ENCODE assay signal across 2 cellular contexts in the genomic region with DNA sequence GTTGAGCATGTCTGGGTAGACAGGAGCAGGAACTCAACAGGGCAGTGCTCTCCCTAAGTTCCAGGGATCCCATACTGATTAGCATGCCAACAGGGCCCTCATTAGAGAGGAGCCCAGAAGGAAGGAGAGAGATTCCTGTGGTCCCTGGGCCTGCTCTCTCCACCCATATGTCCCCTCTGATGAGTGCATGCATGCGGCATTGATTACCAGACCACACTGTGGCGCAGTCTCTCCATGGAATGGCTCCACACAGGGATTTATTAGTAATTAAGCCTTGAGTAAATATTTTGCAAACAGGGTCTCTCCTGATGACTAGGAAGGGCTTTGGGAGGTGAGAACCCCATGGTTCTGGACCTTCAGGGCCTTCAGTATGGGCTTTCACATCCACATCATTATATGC.
TF ChIP-seq lines count a peak whose summit lies in the region.

No MANE protein-coding gene starts in this region.

TF ChIP-seq in GM23338, 12 proteins besides CTCF, POLR2A, EP300 and RAD21 (continues in another document):
- TF ChIP-seq CREB1 (CRISPR knock-in tag; IDR thresholded peaks at IDR 0.05; ENCODE audit: low read depth) (no peak), JUNB (IDR thresholded peaks at IDR 0.05; ENCODE audit: unreplicated experiment) (no peak), NANOG (IDR thresholded peaks at IDR 0.05; ENCODE audit: borderline replicate concordance) (no peak), EZH2 (IDR thresholded peaks at IDR 0.05; ENCODE audit: low read depth, unreplicated experiment) (no peak), ZNF114 (CRISPR knock-in tag; IDR thresholded peaks at IDR 0.05) (no peak), ZNF331 (CRISPR knock-in tag; IDR thresholded peaks at IDR 0.05; ENCODE audit: low read depth) (no peak), POLR2AphosphoS5 (IDR thresholded peaks at IDR 0.05; ENCODE audit: low read depth) (no peak), EZH2phosphoT487 (IDR thresholded peaks at IDR 0.05; ENCODE audit: unreplicated experiment) (no peak), STAT1 (IDR thresholded peaks at IDR 0.05; ENCODE audit: unreplicated experiment) (no peak)
- TF ChIP-seq, protein P1, sequence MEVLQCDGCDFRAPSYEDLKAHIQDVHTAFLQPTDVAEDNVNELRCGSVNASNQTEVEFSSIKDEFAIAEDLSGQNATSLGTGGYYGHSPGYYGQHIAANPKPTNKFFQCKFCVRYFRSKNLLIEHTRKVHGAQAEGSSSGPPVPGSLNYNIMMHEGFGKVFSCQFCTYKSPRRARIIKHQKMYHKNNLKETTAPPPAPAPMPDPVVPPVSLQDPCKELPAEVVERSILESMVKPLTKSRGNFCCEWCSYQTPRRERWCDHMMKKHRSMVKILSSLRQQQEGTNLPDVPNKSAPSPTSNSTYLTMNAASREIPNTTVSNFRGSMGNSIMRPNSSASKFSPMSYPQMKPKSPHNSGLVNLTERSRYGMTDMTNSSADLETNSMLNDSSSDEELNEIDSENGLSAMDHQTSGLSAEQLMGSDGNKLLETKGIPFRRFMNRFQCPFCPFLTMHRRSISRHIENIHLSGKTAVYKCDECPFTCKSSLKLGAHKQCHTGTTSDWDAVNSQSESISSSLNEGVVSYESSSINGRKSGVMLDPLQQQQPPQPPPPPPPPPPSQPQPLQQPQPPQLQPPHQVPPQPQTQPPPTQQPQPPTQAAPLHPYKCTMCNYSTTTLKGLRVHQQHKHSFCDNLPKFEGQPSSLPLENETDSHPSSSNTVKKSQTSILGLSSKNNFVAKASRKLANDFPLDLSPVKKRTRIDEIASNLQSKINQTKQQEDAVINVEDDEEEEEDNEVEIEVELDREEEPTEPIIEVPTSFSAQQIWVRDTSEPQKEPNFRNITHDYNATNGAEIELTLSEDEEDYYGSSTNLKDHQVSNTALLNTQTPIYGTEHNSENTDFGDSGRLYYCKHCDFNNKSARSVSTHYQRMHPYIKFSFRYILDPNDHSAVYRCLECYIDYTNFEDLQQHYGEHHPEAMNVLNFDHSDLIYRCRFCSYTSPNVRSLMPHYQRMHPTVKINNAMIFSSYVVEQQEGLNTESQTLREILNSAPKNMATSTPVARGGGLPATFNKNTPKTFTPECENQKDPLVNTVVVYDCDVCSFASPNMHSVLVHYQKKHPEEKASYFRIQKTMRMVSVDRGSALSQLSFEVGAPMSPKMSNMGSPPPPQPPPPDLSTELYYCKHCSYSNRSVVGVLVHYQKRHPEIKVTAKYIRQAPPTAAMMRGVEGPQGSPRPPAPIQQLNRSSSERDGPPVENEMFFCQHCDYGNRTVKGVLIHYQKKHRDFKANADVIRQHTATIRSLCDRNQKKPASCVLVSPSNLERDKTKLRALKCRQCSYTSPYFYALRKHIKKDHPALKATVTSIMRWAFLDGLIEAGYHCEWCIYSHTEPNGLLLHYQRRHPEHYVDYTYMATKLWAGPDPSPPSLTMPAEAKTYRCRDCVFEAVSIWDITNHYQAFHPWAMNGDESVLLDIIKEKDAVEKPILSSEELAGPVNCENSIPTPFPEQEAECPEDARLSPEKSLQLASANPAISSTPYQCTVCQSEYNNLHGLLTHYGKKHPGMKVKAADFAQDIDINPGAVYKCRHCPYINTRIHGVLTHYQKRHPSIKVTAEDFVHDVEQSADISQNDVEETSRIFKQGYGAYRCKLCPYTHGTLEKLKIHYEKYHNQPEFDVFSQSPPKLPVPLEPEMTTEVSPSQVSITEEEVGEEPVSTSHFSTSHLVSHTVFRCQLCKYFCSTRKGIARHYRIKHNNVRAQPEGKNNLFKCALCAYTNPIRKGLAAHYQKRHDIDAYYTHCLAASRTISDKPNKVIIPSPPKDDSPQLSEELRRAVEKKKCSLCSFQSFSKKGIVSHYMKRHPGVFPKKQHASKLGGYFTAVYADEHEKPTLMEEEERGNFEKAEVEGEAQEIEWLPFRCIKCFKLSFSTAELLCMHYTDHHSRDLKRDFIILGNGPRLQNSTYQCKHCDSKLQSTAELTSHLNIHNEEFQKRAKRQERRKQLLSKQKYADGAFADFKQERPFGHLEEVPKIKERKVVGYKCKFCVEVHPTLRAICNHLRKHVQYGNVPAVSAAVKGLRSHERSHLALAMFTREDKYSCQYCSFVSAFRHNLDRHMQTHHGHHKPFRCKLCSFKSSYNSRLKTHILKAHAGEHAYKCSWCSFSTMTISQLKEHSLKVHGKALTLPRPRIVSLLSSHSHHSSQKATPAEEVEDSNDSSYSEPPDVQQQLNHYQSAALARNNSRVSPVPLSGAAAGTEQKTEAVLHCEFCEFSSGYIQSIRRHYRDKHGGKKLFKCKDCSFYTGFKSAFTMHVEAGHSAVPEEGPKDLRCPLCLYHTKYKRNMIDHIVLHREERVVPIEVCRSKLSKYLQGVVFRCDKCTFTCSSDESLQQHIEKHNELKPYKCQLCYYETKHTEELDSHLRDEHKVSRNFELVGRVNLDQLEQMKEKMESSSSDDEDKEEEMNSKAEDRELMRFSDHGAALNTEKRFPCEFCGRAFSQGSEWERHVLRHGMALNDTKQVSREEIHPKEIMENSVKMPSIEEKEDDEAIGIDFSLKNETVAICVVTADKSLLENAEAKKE (CRISPR knock-in tag; IDR thresholded peaks at IDR 0.05), result no peak
- TF ChIP-seq, protein P2, sequence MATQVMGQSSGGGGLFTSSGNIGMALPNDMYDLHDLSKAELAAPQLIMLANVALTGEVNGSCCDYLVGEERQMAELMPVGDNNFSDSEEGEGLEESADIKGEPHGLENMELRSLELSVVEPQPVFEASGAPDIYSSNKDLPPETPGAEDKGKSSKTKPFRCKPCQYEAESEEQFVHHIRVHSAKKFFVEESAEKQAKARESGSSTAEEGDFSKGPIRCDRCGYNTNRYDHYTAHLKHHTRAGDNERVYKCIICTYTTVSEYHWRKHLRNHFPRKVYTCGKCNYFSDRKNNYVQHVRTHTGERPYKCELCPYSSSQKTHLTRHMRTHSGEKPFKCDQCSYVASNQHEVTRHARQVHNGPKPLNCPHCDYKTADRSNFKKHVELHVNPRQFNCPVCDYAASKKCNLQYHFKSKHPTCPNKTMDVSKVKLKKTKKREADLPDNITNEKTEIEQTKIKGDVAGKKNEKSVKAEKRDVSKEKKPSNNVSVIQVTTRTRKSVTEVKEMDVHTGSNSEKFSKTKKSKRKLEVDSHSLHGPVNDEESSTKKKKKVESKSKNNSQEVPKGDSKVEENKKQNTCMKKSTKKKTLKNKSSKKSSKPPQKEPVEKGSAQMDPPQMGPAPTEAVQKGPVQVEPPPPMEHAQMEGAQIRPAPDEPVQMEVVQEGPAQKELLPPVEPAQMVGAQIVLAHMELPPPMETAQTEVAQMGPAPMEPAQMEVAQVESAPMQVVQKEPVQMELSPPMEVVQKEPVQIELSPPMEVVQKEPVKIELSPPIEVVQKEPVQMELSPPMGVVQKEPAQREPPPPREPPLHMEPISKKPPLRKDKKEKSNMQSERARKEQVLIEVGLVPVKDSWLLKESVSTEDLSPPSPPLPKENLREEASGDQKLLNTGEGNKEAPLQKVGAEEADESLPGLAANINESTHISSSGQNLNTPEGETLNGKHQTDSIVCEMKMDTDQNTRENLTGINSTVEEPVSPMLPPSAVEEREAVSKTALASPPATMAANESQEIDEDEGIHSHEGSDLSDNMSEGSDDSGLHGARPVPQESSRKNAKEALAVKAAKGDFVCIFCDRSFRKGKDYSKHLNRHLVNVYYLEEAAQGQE (IDR thresholded peaks at IDR 0.05; ENCODE audit: unreplicated experiment), result no peak

TF ChIP-seq in H1, 55 proteins besides CTCF, POLR2A, EP300 and RAD21:
- TF ChIP-seq TAF7 (optimal IDR thresholded peaks at IDR 0.05; ENCODE audit: borderline replicate concordance, low read depth, low read length) (no peak), CHD2 (IDR thresholded peaks at IDR 0.05; ENCODE audit: low read length) (no peak), NANOG (IDR thresholded peaks at IDR 0.05; ENCODE audit: insufficient read depth, low read depth, low read length, poor library complexity, severe bottlenecking) (no peak), POLR2AphosphoS5 (IDR thresholded peaks at IDR 0.05; ENCODE audit: low read depth, low read length) (no peak), HDAC2 (IDR thresholded peaks at IDR 0.05; ENCODE audit: borderline replicate concordance in 1 of 2, low read depth in 2 of 2, low read length in 2 of 2) (no peak), RFX5 (IDR thresholded peaks at IDR 0.05; ENCODE audit: borderline replicate concordance, low read depth, low read length) (no peak), TCF12 (IDR thresholded peaks at IDR 0.05; ENCODE audit: low read depth, low read length) (no peak), BCL11A (IDR thresholded peaks at IDR 0.05; ENCODE audit: low read depth in 2 of 2, low read length in 2 of 2) (no peak), KDM5A (IDR thresholded peaks at IDR 0.05; ENCODE audit: low read length) (no peak), EZH2 (IDR thresholded peaks at IDR 0.05; ENCODE audit: low read depth, low read length, severe bottlenecking) (no peak), TAF1 (IDR thresholded peaks at IDR 0.05; ENCODE audit: low read depth, low read length) (no peak), BRCA1 (IDR thresholded peaks at IDR 0.05; ENCODE audit: low read depth, low read length) (no peak), SIN3A (conservative IDR thresholded peaks at IDR 0.05 in 1 of 2, IDR thresholded peaks at IDR 0.05 in 1 of 2; ENCODE audit: low read depth in 1 of 2, low read length in 2 of 2) (no peak), RXRA (IDR thresholded peaks at IDR 0.05; ENCODE audit: insufficient read depth, low read depth, low read length) (no peak), BACH1 (IDR thresholded peaks at IDR 0.05; ENCODE audit: low read length) (no peak), KDM1A (IDR thresholded peaks at IDR 0.05; ENCODE audit: borderline replicate concordance, low read length) (no peak), SIRT6 (IDR thresholded peaks at IDR 0.05; ENCODE audit: low read length) (no peak), ZNF274 (IDR thresholded peaks at IDR 0.05; ENCODE audit: borderline replicate concordance, extremely low read depth, low read length) (no peak)
- TF ChIP-seq, protein P3, sequence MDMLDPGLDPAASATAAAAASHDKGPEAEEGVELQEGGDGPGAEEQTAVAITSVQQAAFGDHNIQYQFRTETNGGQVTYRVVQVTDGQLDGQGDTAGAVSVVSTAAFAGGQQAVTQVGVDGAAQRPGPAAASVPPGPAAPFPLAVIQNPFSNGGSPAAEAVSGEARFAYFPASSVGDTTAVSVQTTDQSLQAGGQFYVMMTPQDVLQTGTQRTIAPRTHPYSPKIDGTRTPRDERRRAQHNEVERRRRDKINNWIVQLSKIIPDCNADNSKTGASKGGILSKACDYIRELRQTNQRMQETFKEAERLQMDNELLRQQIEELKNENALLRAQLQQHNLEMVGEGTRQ (IDR thresholded peaks at IDR 0.05; ENCODE audit: low read length), result no peak
- TF ChIP-seq, protein P4, sequence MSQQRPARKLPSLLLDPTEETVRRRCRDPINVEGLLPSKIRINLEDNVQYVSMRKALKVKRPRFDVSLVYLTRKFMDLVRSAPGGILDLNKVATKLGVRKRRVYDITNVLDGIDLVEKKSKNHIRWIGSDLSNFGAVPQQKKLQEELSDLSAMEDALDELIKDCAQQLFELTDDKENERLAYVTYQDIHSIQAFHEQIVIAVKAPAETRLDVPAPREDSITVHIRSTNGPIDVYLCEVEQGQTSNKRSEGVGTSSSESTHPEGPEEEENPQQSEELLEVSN (IDR thresholded peaks at IDR 0.05), result no peak
